ENCODE assay signal across 1 cellular context in genomic region chrX:71662654-71663053, GRCh38. TPM values are rescaled to one million over a fixed set of nuclear protein-coding genes. Genes with fewer than 3 reads are reported as not detected.
"Had no signal": no experiment of that assay in that cellular context is flagged by ENCODE, and none has a peak within 500 bp of the region (broad histone marks: within the 10 kb centered on the region; RNA-seq: fewer than 3 reads in every experiment).

No MANE protein-coding gene starts in this region.

RNA-seq across cellular contexts. Expression of gene CXorf49, which starts 55.4 kb away (rescaled TPM):
- polyA plus RNA-seq: esophagus had no signal
